In genomic region chr4:64158648-64159326, GRCh38 we compare ENCODE assay signal across 8 cellular contexts.
DNase-seq lines count a peak whose midpoint lies in the region; ATAC-seq, FAIRE-seq and TF ChIP-seq lines count a peak whose summit lies in the region.

No MANE protein-coding gene starts in this region.

- peak; percentile 34 to 53 for TF ChIP-seq RAD21 in K562 (CRISPR knock-in tag; conservative IDR thresholded peaks at IDR 0.05 in 1 of 2, IDR thresholded peaks at IDR 0.05 in 1 of 2)

- no peak overlapping the region for H2AFZ ChIP-seq in K562 (ENCODE audit: low read depth, low read length)

- H3K27me3 ChIP-seq in HL-60 (ENCODE audit: insufficient read depth, poor library complexity, severe bottlenecking) = no peaks in the 10 kb centered on the region
- H3K27me3 ChIP-seq in K562 (ENCODE audit: control insufficient read depth in 2 of 2, insufficient read depth in 2 of 2, low read length in 2 of 2) = no peaks in the 10 kb centered on the region
- H3K27me3 ChIP-seq in kidney epithelial cell (ENCODE audit: control insufficient read depth, insufficient read depth, low read length) = no peaks in the 10 kb centered on the region

- no peak overlapping the region for H3K4me2 ChIP-seq in K562 (ENCODE audit: insufficient read depth, low read length)

- H3K9ac ChIP-seq in K562 (ENCODE audit: insufficient read depth in 1 of 2, low read depth in 2 of 2, low read length in 2 of 2) = no peak overlapping the region

- WGBS in K562 (ENCODE audit: insufficient coverage, low coverage, missing lambda C conversion rate) = 2% methylated on average over 7 of the region's 7 CpGs

- TF ChIP-seq CTCF in HL-60 (IDR thresholded peaks at IDR 0.05; ENCODE audit: insufficient read depth, low read length) (peak; percentile 29), K562 (IDR thresholded peaks at IDR 0.05 in 2 of 3, conservative IDR thresholded peaks at IDR 0.05 in 1 of 3; ENCODE audit: insufficient read depth in 2 of 3, low read depth in 1 of 3, low read length in 3 of 3) (peak; percentile 28 to 54 (median 50); a peak in 5 of 6 replicates), kidney epithelial cell (IDR thresholded peaks at IDR 0.05; ENCODE audit: insufficient read depth, low read length, poor library complexity, severe bottlenecking) (peak; percentile 81)

- H3K9me3 ChIP-seq in K562 (replicated peaks; ENCODE audit: control insufficient read depth, insufficient read depth, low read depth, low read length) = peaks cover 5% of the 10 kb centered on the region

- DNase-seq in activated CD4-positive, alpha-beta T cell treated with anti-CD3 and anti-CD28 coated beads for 48 hours = peak; percentile 63
- DNase-seq in activated CD4-positive, alpha-beta T cell treated with anti-CD3 and anti-CD28 coated beads for 1 hour = no peak
- DNase-seq in HL-60 (ENCODE audit: low read depth in 1 of 2, low spot score in 1 of 2) = peak; percentile 43 to 70
- DNase-seq in OCI-M1 (lab: John Stamatoyannopoulos, UW) = peak; percentile 91
- DNase-seq in K562 (ENCODE audit: extremely low read depth in 1 of 4, low spot score in 3 of 4) = peak; percentile 24 to 60 (median 29)
- peak; percentile 10 for DNase-seq in kidney epithelial cell (ENCODE audit: low read depth)
- peak; percentile 43 for DNase-seq in stimulated activated CD4-positive, alpha-beta T cell treated with anti-CD3 and anti-CD28 coated beads, Interleukin-4, amount 100 ng/mL, for 24 hours

- no TSS peak for BruUV-seq in K562 (replicated peaks; lab: Mats Ljungman, UMichigan)

- no peaks in the 10 kb centered on the region for H3K4me1 ChIP-seq in K562 (replicated peaks in 1 of 2; ENCODE audit: control insufficient read depth in 2 of 2, insufficient read depth in 2 of 2, low read length in 2 of 2)

- H3K27ac ChIP-seq in HL-60 (replicated peaks) = no peak overlapping the region
- H3K27ac ChIP-seq in K562 (ENCODE audit: extremely low read depth, low read depth, low read length) = no peak overlapping the region

- no peak for TF ChIP-seq EP300 in K562 (IDR thresholded peaks at IDR 0.05; ENCODE audit: low read length)

- H4K20me1 ChIP-seq in K562 (replicated peaks; ENCODE audit: control insufficient read depth, insufficient read depth, low read length) = no peaks in the 10 kb centered on the region

- intact Hi-C loops in K562 (cut with micrococcal nuclease) = loop anchor here (2.0 kb wide), 1 partner anchor 380 kb away; no protein-coding TSS in a partner anchor

- H3K4me3 ChIP-seq in HL-60 (replicated peaks; ENCODE audit: insufficient read depth, low read length) (no peak overlapping the region; the same call in 1 of the 2 replicates), K562 (no peak overlapping the region), kidney epithelial cell (ENCODE audit: low read depth, low read length) (peak overlapping the region; percentile 22)

- TF ChIP-seq POLR2A in K562 (conservative IDR thresholded peaks at IDR 0.05) = no peak

- ATAC-seq in GM21423 (IDR thresholded peaks at IDR 0.05; ENCODE audit: unreplicated experiment) = peak; percentile 89
- no peak for ATAC-seq in K562

- no peaks in the 10 kb centered on the region for H3K9me1 ChIP-seq in K562 (ENCODE audit: control insufficient read depth, insufficient read depth, low read length)

- H3K36me3 ChIP-seq in K562 (ENCODE audit: control insufficient read depth, insufficient read depth, low read length) = no peaks in the 10 kb centered on the region
- no peaks in the 10 kb centered on the region for H3K36me3 ChIP-seq in kidney epithelial cell (ENCODE audit: control insufficient read depth, insufficient read depth, low read length)

- in situ Hi-C loops in K562 (cut with MboI) = no loop called here

- POLR2A ChIA-PET in K562 (lab: Yijun Ruan, JAX) = no interaction called here

- CTCF ChIA-PET in K562 (lab: Yijun Ruan, JAX; ENCODE audit: low intra/inter-chr PET ratio) = no interaction called here

- no peaks in the 10 kb centered on the region for H3K79me2 ChIP-seq in K562 (ENCODE audit: control insufficient read depth, insufficient read depth, low read length)

- FAIRE-seq in K562 (lab: Jason Lieb, UNC) = peak; percentile 52

TF ChIP-seq in K562, 482 proteins besides CTCF, POLR2A, EP300 and RAD21:
- TF ChIP-seq SMC3 (conservative IDR thresholded peaks at IDR 0.05; ENCODE audit: insufficient read depth, low read depth, low read length) (0 out of 2 replicates have a peak, but pooled peaks have one; percentile 11), PCBP2 (IDR thresholded peaks at IDR 0.05; ENCODE audit: low read depth, low read length, poor library complexity, severe bottlenecking) (no peak), ZNF316 (IDR thresholded peaks at IDR 0.05) (peak; percentile 44; the same call in 1 of the 2 replicates), BDP1 (IDR thresholded peaks at IDR 0.05; ENCODE audit: insufficient read depth, insufficient read length) (no peak), CREBBP (IDR thresholded peaks at IDR 0.05; ENCODE audit: low read depth, low read length) (no peak), ZFPM2 (CRISPR knock-in tag; IDR thresholded peaks at IDR 0.05) (no peak), MAFK (IDR thresholded peaks at IDR 0.05; ENCODE audit: low read length) (peak; percentile 31; the same call in 1 of the 2 replicates), ZNF398 (CRISPR knock-in tag; IDR thresholded peaks at IDR 0.05) (no peak)

Comparison
In these comparisons a context has a peak if more than half of its experiments do, and no peak if none do; other contexts are left out.
1. CTCF ChIP-seq: peak in every context shown above with its lines; median percentile 81 in kidney epithelial cell; 50 in K562; 29 in HL-60.